Comparison of ENCODE assay signal across 16 cellular contexts in the genomic region with DNA sequence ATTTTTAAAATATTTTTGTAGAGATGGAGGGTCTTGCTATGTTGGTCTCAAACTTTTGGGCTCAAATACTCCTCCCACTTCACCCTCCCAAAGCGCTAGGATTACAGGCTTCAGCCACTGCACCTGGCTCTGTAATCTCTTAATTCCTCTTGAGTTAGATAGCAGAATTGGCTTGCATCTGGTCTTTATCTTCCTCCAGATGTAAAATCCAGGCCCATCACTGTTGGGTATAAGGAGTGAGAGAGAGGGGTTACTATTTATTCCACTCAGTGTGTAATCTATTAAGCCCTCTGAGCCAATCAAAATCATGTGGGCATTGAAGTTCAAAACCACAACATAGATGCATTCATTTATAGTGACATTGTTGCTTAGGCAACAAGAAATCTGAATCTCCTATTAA. TPM values are rescaled to one million over a fixed set of nuclear protein-coding genes. Genes with fewer than 3 reads are reported as not detected.
A peak's percentile ranks its signal among the peaks of the same experiment; 100 is the strongest.
DNase-seq lines count a peak whose midpoint lies in the region; ATAC-seq and TF ChIP-seq lines count a peak whose summit lies in the region.
"Had no signal": no experiment of that assay in that cellular context is flagged by ENCODE, and none has a peak within 500 bp of the region (broad histone marks: within the 10 kb centered on the region; RNA-seq: fewer than 3 reads in every experiment).

No MANE protein-coding gene starts in this region.

- H3K9me3 ChIP-seq in Karpas-422 (ENCODE audit: low read length) = no peaks in the 10 kb centered on the region
- H3K9me3 ChIP-seq: BLaER1 treated with 17β-estradiol and CSF1 and Interleukin-3, amounts not matched to agents 10 nM and 100 nM had no signal

- H3K79me2 ChIP-seq in Karpas-422 (ENCODE audit: low read length) = no peaks in the 10 kb centered on the region

- no peak overlapping the region for H3K4me3 Mint-ChIP-seq in glutamatergic neuron (ENCODE audit: unreplicated experiment)
- H3K4me3 Mint-ChIP-seq: CD8-positive, alpha-beta T cell; H9 had no signal

- peak overlapping the region; percentile 60; the same call in 1 of the 2 replicates for H3K27ac ChIP-seq in Karpas-422 (ENCODE audit: low read length)
- H3K27ac ChIP-seq: BLaER1 treated with 17β-estradiol and CSF1 and Interleukin-3, amounts not matched to agents 10 nM and 100 nM had no signal

- no peak overlapping the region for H2AFZ ChIP-seq in Karpas-422 (ENCODE audit: low read length)

- H3K27me3 Mint-ChIP-seq in glutamatergic neuron (ENCODE audit: unreplicated experiment) = peaks cover 14% of the 10 kb centered on the region

- ATAC-seq in SK-N-SH treated with all-trans-retinoic acid at 6 μM for 48 hours (peak; percentile 47; the same call in 2 of the 3 replicates), left ventricle myocardium superior (no peak)
- ATAC-seq: CD8-positive, alpha-beta T cell; GM12878 had no signal

- H3K36me3 ChIP-seq in Karpas-422 (ENCODE audit: insufficient read depth, low read length) = no peaks in the 10 kb centered on the region
- H3K36me3 ChIP-seq: BLaER1 treated with 17β-estradiol and CSF1 and Interleukin-3, amounts not matched to agents 10 nM and 100 nM had no signal

- no peaks in the 10 kb centered on the region for H4K20me1 ChIP-seq in Karpas-422 (ENCODE audit: insufficient read depth, low read depth, low read length)
- H4K20me1 ChIP-seq: BLaER1 treated with 17β-estradiol and CSF1 and Interleukin-3, amounts not matched to agents 10 nM and 100 nM had no signal

- no peaks in the 10 kb centered on the region for H3K27me3 ChIP-seq in Karpas-422 (ENCODE audit: low read length)
- H3K27me3 ChIP-seq: BLaER1 treated with 17β-estradiol and CSF1 and Interleukin-3, amounts not matched to agents 10 nM and 100 nM had no signal

- no peak overlapping the region for H3K4me3 ChIP-seq in Karpas-422 (ENCODE audit: low read length)
- H3K4me3 ChIP-seq: BLaER1 treated with 17β-estradiol and CSF1 and Interleukin-3, amounts not matched to agents 10 nM and 100 nM; GM12878 had no signal

- H3K4me2 ChIP-seq in Karpas-422 (ENCODE audit: low read depth, low read length, poor library complexity, severe bottlenecking) = peak overlapping the region; percentile 15

- peaks cover 43% of the 10 kb centered on the region for H3K4me1 Mint-ChIP-seq in glutamatergic neuron (ENCODE audit: low read depth, unreplicated experiment)

- H3K4me1 ChIP-seq in Karpas-422 (ENCODE audit: low read length) = peaks cover 26% of the 10 kb centered on the region

- no peak overlapping the region for H3K9ac ChIP-seq in Karpas-422 (ENCODE audit: low read length)
- H3K9ac ChIP-seq: BLaER1 treated with 17β-estradiol and CSF1 and Interleukin-3, amounts not matched to agents 10 nM and 100 nM had no signal

- peak; percentile 58 for DNase-seq in Karpas-422
- peak; percentile 93 for DNase-seq in NCI-H82 (lab: John Stamatoyannopoulos, UW)
- DNase-seq in glutamatergic neuron = no peak
- DNase-seq in NCI-H1092 (lab: John Stamatoyannopoulos, UW) = no peak
- DNase-seq in left ventricle myocardium superior = no peak
- no peak for DNase-seq in NCI-H1417 (lab: John Stamatoyannopoulos, UW)
- no peak for DNase-seq in hypothalamus (lab: John Stamatoyannopoulos, UW)
- DNase-seq: 8988T; Calu3; CD8-positive, alpha-beta T cell; DND-41; EL; H9 had no signal

- H3K9me3 Mint-ChIP-seq in glutamatergic neuron (ENCODE audit: unreplicated experiment) = peaks cover 12% of the 10 kb centered on the region
- H3K9me3 Mint-ChIP-seq: CD8-positive, alpha-beta T cell; H9 had no signal

- H3K27ac Mint-ChIP-seq in glutamatergic neuron (ENCODE audit: unreplicated experiment) = peak overlapping the region; percentile 17
- H3K27ac Mint-ChIP-seq: CD8-positive, alpha-beta T cell had no signal

- intact Hi-C loops in left ventricle myocardium superior (cut with micrococcal nuclease) = no loop called here

- no peak for TF ChIP-seq CTCF in glutamatergic neuron (IDR thresholded peaks at IDR 0.05; ENCODE audit: partially characterized antibody, unreplicated experiment)

- H3K36me3 Mint-ChIP-seq in glutamatergic neuron (ENCODE audit: unreplicated experiment) = no peaks in the 10 kb centered on the region
- H3K36me3 Mint-ChIP-seq: CD8-positive, alpha-beta T cell had no signal

- no peaks in the 10 kb centered on the region for H3K9me2 ChIP-seq in Karpas-422 (replicated peaks; ENCODE audit: insufficient read depth, low read length)

TF ChIP-seq in SK-N-SH treated with all-trans-retinoic acid at 6 μM for 48 hours, 23 proteins besides CTCF, POLR2A, EP300 and RAD21:
- TF ChIP-seq CSDC2 (CRISPR knock-in tag; IDR thresholded peaks at IDR 0.05) (no peak), TCF4 (CRISPR knock-in tag; IDR thresholded peaks at IDR 0.05; ENCODE audit: borderline replicate concordance) (0 out of 2 replicates have a peak, but pooled peaks have one; percentile 19)

RNA-seq across cellular contexts. Expression of a gene that starts 33.9 kb away (rescaled TPM):
- 3.1 and 4.8 TPM in 2 replicates for total RNA-seq in Karpas-422 (2014; rRNA removed; shearing (Covaris generic); ENCODE audit: low replicate concordance)
- total RNA-seq in glutamatergic neuron (ENCODE audit: unreplicated experiment) (1,513 TPM), left ventricle myocardium superior (350 TPM)
- total RNA-seq: CD8-positive, alpha-beta T cell had no signal

Comparison
In these comparisons a context has a peak if more than half of its experiments do, and no peak if none do; other contexts are left out.
1. DNase-seq: peak in Karpas-422 (single experiment) and NCI-H82 (single experiment); none in glutamatergic neuron (single experiment), NCI-H1092 (single experiment), left ventricle myocardium superior (single experiment), NCI-H1417 (0 of 3) and hypothalamus (0 of 51).
2. RNA of a gene that starts 33.9 kb away (total RNA-seq): 1,513 TPM in glutamatergic neuron (single experiment) and 350 TPM in left ventricle myocardium superior (single experiment); 3.1 to 4.8 TPM in Karpas-422; every median in the first group is over 10 times any median in the second.